In genomic region chr1:230707732-230708630, GRCh38 we compare ENCODE assay signal across 17 cellular contexts. TPM values are rescaled to one million over a fixed set of nuclear protein-coding genes. Genes with fewer than 3 reads are reported as not detected.
DNase-seq lines count a peak whose midpoint lies in the region; ATAC-seq and TF ChIP-seq lines count a peak whose summit lies in the region.
"Had no signal": no experiment of that assay in that cellular context is flagged by ENCODE, and none has a peak within 500 bp of the region (broad histone marks: within the 10 kb centered on the region; RNA-seq: fewer than 3 reads in every experiment).

No MANE protein-coding gene starts in this region.

- H3K27me3 ChIP-seq in right lobe of liver: no peaks in the 10 kb centered on the region

- TF ChIP-seq POLR2A in right lobe of liver (IDR thresholded peaks at IDR 0.05): no peak

- CTCF ChIA-PET in activated CD4-positive, alpha-beta T cell treated with anti-CD3 and anti-CD28 coated beads, Interleukin-2, amount 10 ng/mL, durations not matched to agents 7 days and 5 days (lab: Charles Lee): no interaction called here

- H3K36me3 Mint-ChIP-seq in stimulated activated naive CD8-positive, alpha-beta T cell treated with anti-CD3 and anti-CD28 coated beads, Interleukin-15, Interleukin-2, amounts not matched to agents 100 ng/mL and 50 ng/mL, for 24 hours (ENCODE audit: low read depth): no peaks in the 10 kb centered on the region
- no peaks in the 10 kb centered on the region for H3K36me3 Mint-ChIP-seq in brain
- no peaks in the 10 kb centered on the region for H3K36me3 Mint-ChIP-seq in activated CD4-positive, alpha-beta T cell treated with anti-CD3 and anti-CD28 coated beads, Interleukin-2, amount 10 ng/mL, durations not matched to agents 7 days and 5 days (ENCODE audit: low read depth)
- H3K36me3 Mint-ChIP-seq: CD4-positive, CD25-positive, alpha-beta regulatory T cell had no signal

- no peak for ATAC-seq in stimulated activated naive CD8-positive, alpha-beta T cell treated with anti-CD3 and anti-CD28 coated beads, Interleukin-15, Interleukin-2, amounts not matched to agents 100 U/mL and 50 U/mL, for 24 hours
- peak; percentile 5 to 26 (median 9) for ATAC-seq in right lobe of liver

- no peak for DNase-seq in stimulated activated naive CD8-positive, alpha-beta T cell treated with anti-CD3 and anti-CD28 coated beads, Interleukin-15, Interleukin-2, amounts not matched to agents 100 U/mL and 50 U/mL, for 24 hours
- DNase-seq in right lobe of liver: peak in 2 of 3 donors; percentile 59 to 79
- no peak for DNase-seq in NCI-H187 treated with DMSO at 0.1 percent for 48 hours (lab: John Stamatoyannopoulos, UW)
- no peak for DNase-seq in activated CD4-positive, alpha-beta T cell treated with anti-CD3 and anti-CD28 coated beads, Interleukin-2, amount 10 ng/mL, durations not matched to agents 7 days and 5 days
- DNase-seq in mesenteric fat pad (ENCODE audit: low spot score): no peak
- DNase-seq in stimulated activated CD4-positive, alpha-beta T cell treated with anti-CD3 and anti-CD28 coated beads, Interleukin-4, amount 100 ng/mL, for 4 hours: no peak
- DNase-seq: CD4-positive, CD25-positive, alpha-beta regulatory T cell; DMS79 treated with DMSO at 0.1 percent for 48 hours; GDM1; NCI-H1092 treated with DMSO at 0.1 percent for 48 hours; NCI-H1694 treated with DMSO at 0.1 percent for 48 hours; NCI-H446; NCI-H748 treated with DMSO at 0.1 percent for 48 hours had no signal

- H3K27ac ChIP-seq in right lobe of liver: peak overlapping the region in 2 of 3 donors; percentile 53 to 97
- H3K27ac ChIP-seq: PC-9 had no signal

- intact Hi-C loops in right lobe of liver (cut with DNase I): loop anchor here (10.0 kb wide), 2 partner anchors 63 to 73 kb away; partner anchors contain the start of gene COG2 (in 1 of the 2)

- H3K4me3 Mint-ChIP-seq in stimulated activated naive CD8-positive, alpha-beta T cell treated with anti-CD3 and anti-CD28 coated beads, Interleukin-15, Interleukin-2, amounts not matched to agents 100 ng/mL and 50 ng/mL, for 24 hours: no peak overlapping the region
- peak overlapping the region in 1 of 5 experiments; percentile 55 for H3K4me3 Mint-ChIP-seq in brain
- no peak overlapping the region for H3K4me3 Mint-ChIP-seq in activated CD4-positive, alpha-beta T cell treated with anti-CD3 and anti-CD28 coated beads, Interleukin-2, amount 10 ng/mL, durations not matched to agents 7 days and 5 days
- H3K4me3 Mint-ChIP-seq: CD4-positive, CD25-positive, alpha-beta regulatory T cell had no signal

- peak overlapping the region in 2 of 3 donors; percentile 81 to 82 for H3K4me3 ChIP-seq in right lobe of liver
- H3K4me3 ChIP-seq: PC-9 had no signal

- peaks cover 0 to 19% (median 3%) of the 10 kb centered on the region in 4 donors for H3K4me1 ChIP-seq in right lobe of liver

- H3K36me3 ChIP-seq in right lobe of liver: peaks cover 0 to 89% (median 44%) of the 10 kb centered on the region in 4 donors

- no peaks in the 10 kb centered on the region for H3K9me3 Mint-ChIP-seq in stimulated activated naive CD8-positive, alpha-beta T cell treated with anti-CD3 and anti-CD28 coated beads, Interleukin-15, Interleukin-2, amounts not matched to agents 100 ng/mL and 50 ng/mL, for 24 hours
- peaks cover 0 to 2% (median 0%) of the 10 kb centered on the region in 5 experiments for H3K9me3 Mint-ChIP-seq in brain
- H3K9me3 Mint-ChIP-seq in activated CD4-positive, alpha-beta T cell treated with anti-CD3 and anti-CD28 coated beads, Interleukin-2, amount 10 ng/mL, durations not matched to agents 7 days and 5 days: no peaks in the 10 kb centered on the region

- no peak for TF ChIP-seq CTCF in brain (conservative IDR thresholded peaks at IDR 0.05)
- TF ChIP-seq CTCF in right lobe of liver (IDR thresholded peaks at IDR 0.05): no peak

- peaks cover 18% of the 10 kb centered on the region for H3K27me3 Mint-ChIP-seq in stimulated activated naive CD8-positive, alpha-beta T cell treated with anti-CD3 and anti-CD28 coated beads, Interleukin-15, Interleukin-2, amounts not matched to agents 100 ng/mL and 50 ng/mL, for 24 hours
- H3K27me3 Mint-ChIP-seq in brain: peaks cover 3% of the 10 kb centered on the region
- no peaks in the 10 kb centered on the region for H3K27me3 Mint-ChIP-seq in activated CD4-positive, alpha-beta T cell treated with anti-CD3 and anti-CD28 coated beads, Interleukin-2, amount 10 ng/mL, durations not matched to agents 7 days and 5 days
- H3K27me3 Mint-ChIP-seq: CD4-positive, CD25-positive, alpha-beta regulatory T cell had no signal

- no peaks in the 10 kb centered on the region for H3K9me3 ChIP-seq in right lobe of liver

- no peaks in the 10 kb centered on the region for H3K4me1 Mint-ChIP-seq in stimulated activated naive CD8-positive, alpha-beta T cell treated with anti-CD3 and anti-CD28 coated beads, Interleukin-15, Interleukin-2, amounts not matched to agents 100 ng/mL and 50 ng/mL, for 24 hours (ENCODE audit: low read depth)
- H3K4me1 Mint-ChIP-seq in brain: peaks cover 5% of the 10 kb centered on the region
- peaks cover 7% of the 10 kb centered on the region for H3K4me1 Mint-ChIP-seq in activated CD4-positive, alpha-beta T cell treated with anti-CD3 and anti-CD28 coated beads, Interleukin-2, amount 10 ng/mL, durations not matched to agents 7 days and 5 days

- peak overlapping the region; percentile 47 for H3K27ac Mint-ChIP-seq in stimulated activated naive CD8-positive, alpha-beta T cell treated with anti-CD3 and anti-CD28 coated beads, Interleukin-15, Interleukin-2, amounts not matched to agents 100 ng/mL and 50 ng/mL, for 24 hours
- H3K27ac Mint-ChIP-seq in brain: peak overlapping the region in 3 of 5 experiments; percentile 41 to 64 (median 61)
- H3K27ac Mint-ChIP-seq in activated CD4-positive, alpha-beta T cell treated with anti-CD3 and anti-CD28 coated beads, Interleukin-2, amount 10 ng/mL, durations not matched to agents 7 days and 5 days: no peak overlapping the region
- H3K27ac Mint-ChIP-seq: CD4-positive, CD25-positive, alpha-beta regulatory T cell had no signal

- POLR2A ChIA-PET in activated CD4-positive, alpha-beta T cell treated with anti-CD3 and anti-CD28 coated beads, Interleukin-2, amount 10 ng/mL, durations not matched to agents 7 days and 5 days (lab: Charles Lee): no interaction called here

- 23% methylated on average over 17 of the region's 22 CpGs for WGBS in right lobe of liver (ENCODE audit: insufficient coverage, low coverage, low lambda C conversion rate, missing lambda C conversion rate)

RNA-seq across cellular contexts. Expression of gene AGT, which starts 5.9 kb away (rescaled TPM):
- polyA plus RNA-seq in brain (ENCODE audit: insufficient read depth, low read depth, low replicate concordance): 162 TPM
- 1,000 to 10,000 TPM; 1,076 to 2,346 (median 1,911) TPM for total RNA-seq in right lobe of liver
- total RNA-seq in activated CD4-positive, alpha-beta T cell treated with anti-CD3 and anti-CD28 coated beads, Interleukin-2, amount 10 ng/mL, durations not matched to agents 7 days and 5 days: not detected
- 3.7 TPM for total RNA-seq in mesenteric fat pad
- total RNA-seq: A673; CD4-positive, CD25-positive, alpha-beta regulatory T cell; PC-9 had no signal
- polyA plus RNA-seq: CD4-positive, CD25-positive, alpha-beta regulatory T cell had no signal

RNA-seq across cellular contexts. Expression of gene CAPN9, which starts 39.2 kb away (rescaled TPM):
- polyA plus RNA-seq in brain (ENCODE audit: insufficient read depth, low read depth, low replicate concordance): 2.0 TPM
- total RNA-seq in right lobe of liver (not detected), mesenteric fat pad (not detected)
- not detected for total RNA-seq in activated CD4-positive, alpha-beta T cell treated with anti-CD3 and anti-CD28 coated beads, Interleukin-2, amount 10 ng/mL, durations not matched to agents 7 days and 5 days
- total RNA-seq: A673; CD4-positive, CD25-positive, alpha-beta regulatory T cell; PC-9 had no signal
- polyA plus RNA-seq: CD4-positive, CD25-positive, alpha-beta regulatory T cell had no signal

Comparison
In these comparisons a context has a peak if more than half of its experiments do, and no peak if none do; other contexts are left out.
1. DNase-seq: peak in right lobe of liver (2 of 3); none in stimulated activated naive CD8-positive, alpha-beta T cell treated with anti-CD3 and anti-CD28 coated beads, Interleukin-15, Interleukin-2, amounts not matched to agents 100 U/mL and 50 U/mL, for 24 hours (single experiment), NCI-H187 treated with DMSO at 0.1 percent for 48 hours (single experiment), activated CD4-positive, alpha-beta T cell treated with anti-CD3 and anti-CD28 coated beads, Interleukin-2, amount 10 ng/mL, durations not matched to agents 7 days and 5 days (single experiment), mesenteric fat pad (single experiment) and stimulated activated CD4-positive, alpha-beta T cell treated with anti-CD3 and anti-CD28 coated beads, Interleukin-4, amount 100 ng/mL, for 4 hours (0 of 2).
2. RNA of gene AGT, which starts 5.9 kb away (total RNA-seq): 1,076 to 2,346 TPM in right lobe of liver; 3.7 TPM in mesenteric fat pad (single experiment) and not detected in activated CD4-positive, alpha-beta T cell treated with anti-CD3 and anti-CD28 coated beads, Interleukin-2, amount 10 ng/mL, durations not matched to agents 7 days and 5 days; every median in the first group is over 100 times any median in the second.